In genomic region chr2:239824051-239824694, GRCh38 we compare ENCODE assay signal across 8 cellular contexts.
A peak's percentile ranks its signal among the peaks of the same experiment; 100 is the strongest.
DNase-seq lines count a peak whose midpoint lies in the region; ATAC-seq and TF ChIP-seq lines count a peak whose summit lies in the region.

No MANE protein-coding gene starts in this region.

- H3K27ac Mint-ChIP-seq in immature natural killer cell = no peak overlapping the region

- no peaks in the 10 kb centered on the region for H3K36me3 ChIP-seq in HEK293 (ENCODE audit: control insufficient read depth in 2 of 2, insufficient read depth in 1 of 2, low read length in 2 of 2)

- DNase-seq in RWPE1 (ENCODE audit: low spot score) (peak; percentile 75), iPS-NIHi7 (ENCODE audit: extremely low spot score) (peak; percentile 75), NCI-H128 (lab: John Stamatoyannopoulos, UW; ENCODE audit: unreplicated experiment) (no peak), immature natural killer cell (no peak)

- CTCF ChIA-PET in HEK293 (lab: Yijun Ruan, JAX) = interaction anchor here (0.6 to 3.9 kb wide), 14 partner anchors 9 to 435 kb away, joined by 3 to 23 read pairs (median 4); no protein-coding TSS in a partner anchor
- CTCF ChIA-PET in RWPE1 (lab: Yijun Ruan, JAX) = interaction anchor here (0.5 to 1.5 kb wide), 13 partner anchors 17 to 1109 kb away, joined by 3 to 5 read pairs (median 4); no protein-coding TSS in a partner anchor

- H3K4me1 ChIP-seq in HEK293 (ENCODE audit: control insufficient read depth, insufficient read depth, low read length) = peaks cover 8% of the 10 kb centered on the region

- no peaks in the 10 kb centered on the region for H3K4me1 Mint-ChIP-seq in immature natural killer cell

- H3K4me3 Mint-ChIP-seq in immature natural killer cell = no peak overlapping the region

- no peaks in the 10 kb centered on the region for H3K36me3 Mint-ChIP-seq in immature natural killer cell

- peak; percentile 68 for TF ChIP-seq CTCF in 22Rv1 (IDR thresholded peaks at IDR 0.05)
- no peak for TF ChIP-seq CTCF in HEK293 (tag by site-specific recombination; IDR thresholded peaks at IDR 0.05)
- 0 out of 2 replicates have a peak, but pooled peaks have one; percentile 7 for TF ChIP-seq CTCF in RWPE1 (conservative IDR thresholded peaks at IDR 0.05; ENCODE audit: low read depth)

- POLR2A ChIA-PET in HEK293 (lab: Yijun Ruan, JAX) (interaction anchor here (1.0 kb wide), 1 partner anchor 202 kb away, joined by 9 read pairs; no protein-coding TSS in a partner anchor), RWPE1 (lab: Yijun Ruan, JAX; ENCODE audit: low non-redundant PET) (no interaction called here)

- H3K4me3 ChIP-seq in HEK293 (ENCODE audit: low read depth, low read length) = no peak overlapping the region

- H3K9me3 Mint-ChIP-seq in immature natural killer cell = no peaks in the 10 kb centered on the region

- H3K27ac ChIP-seq in 22Rv1 = no peak overlapping the region
- no peak overlapping the region for H3K27ac ChIP-seq in HEK293 (ENCODE audit: extremely low read depth, low read depth, low read length)
- H3K27ac ChIP-seq in RWPE1 = no peak overlapping the region

- ATAC-seq in GM18520 (IDR thresholded peaks at IDR 0.05; ENCODE audit: unreplicated experiment) = no peak
- ATAC-seq in GM18870 (IDR thresholded peaks at IDR 0.05; ENCODE audit: unreplicated experiment) = no peak

- no peaks in the 10 kb centered on the region for H3K9me3 ChIP-seq in HEK293 (ENCODE audit: control insufficient read depth, insufficient read depth, low read depth, low read length)

- peaks cover 3 to 8% (median 7%) of the 10 kb centered on the region in 3 donors for H3K27me3 Mint-ChIP-seq in immature natural killer cell (ENCODE audit: low read depth in 3 of 3)

TF ChIP-seq in HEK293, 187 proteins besides CTCF, POLR2A, EP300 and RAD21 (continues in another document):
- TF ChIP-seq KLF1 (tag by site-specific recombination; IDR thresholded peaks at IDR 0.05) (peak; percentile 46; the same call in 1 of the 2 replicates), SCRT1 (tag by site-specific recombination; IDR thresholded peaks at IDR 0.05; ENCODE audit: borderline replicate concordance) (no peak), ZNF2 (tag by site-specific recombination; IDR thresholded peaks at IDR 0.05) (no peak), ZFP3 (tag by site-specific recombination; IDR thresholded peaks at IDR 0.05; ENCODE audit: low read depth) (no peak), SP3 (tag by site-specific recombination; IDR thresholded peaks at IDR 0.05) (peak; percentile 18; the same call in 1 of the 2 replicates), ZNF423 (tag by site-specific recombination; IDR thresholded peaks at IDR 0.05) (no peak), ZNF518A (tag by site-specific recombination; conservative IDR thresholded peaks at IDR 0.05; ENCODE audit: low read depth) (no peak), ZNF549 (tag by site-specific recombination; IDR thresholded peaks at IDR 0.05) (no peak), HOXA7 (CRISPR knock-in tag; IDR thresholded peaks at IDR 0.05; ENCODE audit: borderline replicate concordance) (no peak), ZNF776 (tag by site-specific recombination; IDR thresholded peaks at IDR 0.05; ENCODE audit: borderline replicate concordance) (no peak), AEBP2 (tag by site-specific recombination; IDR thresholded peaks at IDR 0.05; ENCODE audit: borderline replicate concordance) (no peak), GLI2 (tag by site-specific recombination; IDR thresholded peaks at IDR 0.05; ENCODE audit: borderline replicate concordance, low read depth) (no peak), BCL11A (tag by site-specific recombination; IDR thresholded peaks at IDR 0.05; ENCODE audit: low read depth) (no peak), GLIS1 (tag by site-specific recombination; IDR thresholded peaks at IDR 0.05) (peak; percentile 46; the same call in 1 of the 2 replicates), BCL11B (tag by site-specific recombination; IDR thresholded peaks at IDR 0.05; ENCODE audit: low read depth) (no peak), ZSCAN30 (tag by site-specific recombination; IDR thresholded peaks at IDR 0.05) (no peak), ZNF521 (tag by site-specific recombination; IDR thresholded peaks at IDR 0.05) (no peak), ZNF473 (tag by site-specific recombination; IDR thresholded peaks at IDR 0.05) (no peak), ZNF76 (tag by site-specific recombination; IDR thresholded peaks at IDR 0.05; ENCODE audit: borderline replicate concordance, low read depth) (no peak), TSHZ1 (tag by site-specific recombination; IDR thresholded peaks at IDR 0.05; ENCODE audit: borderline replicate concordance) (no peak), RBAK (tag by site-specific recombination; IDR thresholded peaks at IDR 0.05) (no peak), YY1 (tag by site-specific recombination; IDR thresholded peaks at IDR 0.05) (no peak), ZNF394 (tag by site-specific recombination; IDR thresholded peaks at IDR 0.05; ENCODE audit: borderline replicate concordance) (no peak), ZNF223 (tag by site-specific recombination; IDR thresholded peaks at IDR 0.05) (no peak), ZNF621 (tag by site-specific recombination; IDR thresholded peaks at IDR 0.05) (no peak), TCF7L2 (IDR thresholded peaks at IDR 0.05; ENCODE audit: borderline replicate concordance, low read depth, low read length) (no peak)

Comparison
In these comparisons a context has a peak if more than half of its experiments do, and no peak if none do; other contexts are left out.
1. DNase-seq: peak in RWPE1 (single experiment) and iPS-NIHi7 (single experiment); none in NCI-H128 (single experiment) and immature natural killer cell (0 of 3).